8 cellular contexts compared by ENCODE assay signal in the genomic region with DNA sequence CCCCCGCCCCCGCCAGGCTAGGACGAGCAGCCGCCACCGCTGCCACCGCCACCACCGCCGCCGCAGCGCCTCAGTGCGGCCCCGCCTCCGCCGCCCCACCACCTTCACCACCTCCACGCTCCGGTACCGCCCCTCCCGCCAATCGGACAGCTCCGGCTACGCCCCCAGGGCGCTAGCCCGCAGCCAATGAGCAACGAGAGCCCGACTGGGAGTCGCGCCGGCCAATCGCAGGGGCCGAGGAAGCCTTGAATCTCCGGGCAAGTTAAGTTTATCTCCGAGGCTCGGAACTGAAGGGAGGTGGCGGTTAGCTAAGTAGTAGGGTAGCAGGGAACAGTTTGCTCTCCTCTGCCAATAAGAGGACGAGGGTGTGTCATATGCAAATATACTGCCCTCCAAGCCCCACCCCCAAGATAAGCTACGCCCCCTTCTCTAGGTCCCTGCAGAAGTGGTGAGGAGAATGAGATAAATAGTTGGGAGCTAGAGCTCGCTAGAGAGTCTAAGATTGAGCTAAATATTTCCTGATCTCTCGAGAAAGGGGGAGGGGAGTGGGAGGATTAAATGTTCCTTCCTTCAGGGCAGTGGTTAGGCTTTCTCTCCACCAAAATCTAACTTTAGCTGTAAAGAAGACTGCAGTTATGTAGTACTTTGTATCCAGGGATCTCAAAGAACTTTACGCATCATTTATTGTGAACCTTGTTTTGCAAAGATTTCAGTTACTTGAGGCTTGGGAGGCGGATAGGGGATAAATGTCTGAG. TPM values are rescaled to one million over a fixed set of nuclear protein-coding genes. Genes with fewer than 3 reads are reported as not detected.
DNase-seq lines count a peak whose midpoint lies in the region; ATAC-seq and TF ChIP-seq lines count a peak whose summit lies in the region.

A gene with protein sequence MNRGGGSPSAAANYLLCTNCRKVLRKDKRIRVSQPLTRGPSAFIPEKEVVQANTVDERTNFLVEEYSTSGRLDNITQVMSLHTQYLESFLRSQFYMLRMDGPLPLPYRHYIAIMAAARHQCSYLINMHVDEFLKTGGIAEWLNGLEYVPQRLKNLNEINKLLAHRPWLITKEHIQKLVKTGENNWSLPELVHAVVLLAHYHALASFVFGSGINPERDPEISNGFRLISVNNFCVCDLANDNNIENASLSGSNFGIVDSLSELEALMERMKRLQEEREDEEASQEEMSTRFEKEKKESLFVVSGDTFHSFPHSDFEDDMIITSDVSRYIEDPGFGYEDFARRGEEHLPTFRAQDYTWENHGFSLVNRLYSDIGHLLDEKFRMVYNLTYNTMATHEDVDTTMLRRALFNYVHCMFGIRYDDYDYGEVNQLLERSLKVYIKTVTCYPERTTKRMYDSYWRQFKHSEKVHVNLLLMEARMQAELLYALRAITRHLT (minus strand): TSS at position 77 of the 755 bp plus-strand sequence. CDS start 342 bp downstream, outside the sequence.

- H3K27ac Mint-ChIP-seq in CD8-positive, alpha-beta memory T cell: peak within 1 kb of the TSS; percentile 83 to 98 (median 89)

- H3K4me3 Mint-ChIP-seq in CD8-positive, alpha-beta memory T cell: peak within 1 kb of the TSS in 6 of 7 donors; percentile 90 to 97 (median 94)

- no peaks in the 10 kb centered on the region for H3K9me3 ChIP-seq in CD8-positive, alpha-beta memory T cell (ENCODE audit: low read length)
- H3K9me3 ChIP-seq in lung (ENCODE audit: control insufficient read depth in 2 of 2, insufficient read depth in 1 of 2, low read length in 1 of 2): no peaks in the 10 kb centered on the region

- CTCF ChIA-PET in CD8-positive, alpha-beta memory T cell (lab: Charles Lee): interaction anchor here (0.8 to 2.5 kb wide), 17 partner anchors 13 to 481 kb away, joined by 3 to 24 read pairs (median 4); partner anchors contain the start of gene ENDOD1

- H3K36me3 ChIP-seq in CD8-positive, alpha-beta memory T cell (ENCODE audit: insufficient read depth, low read length): no peaks in the 10 kb centered on the region
- no peaks in the 10 kb centered on the region for H3K36me3 ChIP-seq in lung (ENCODE audit: control insufficient read depth in 2 of 2, insufficient read depth in 2 of 2, low read length in 2 of 2)

- peak; percentile 98 to 99 (median 99) for DNase-seq in CD8-positive, alpha-beta memory T cell
- DNase-seq in HS-27A (ENCODE audit: low read depth) (peak; percentile 74), NOMO-1 (lab: John Stamatoyannopoulos, UW; ENCODE audit: unreplicated experiment in 2 of 2) (peak; percentile 99 to 100), lung (ENCODE audit: low spot score) (peak; percentile 99)
- DNase-seq in activated CD8-positive, alpha-beta memory T cell treated with anti-CD3 and anti-CD28 coated beads for 24 hours: peak; percentile 97
- peak; percentile 97 for DNase-seq in effector CD8-positive, alpha-beta T cell (lab: John Stamatoyannopoulos, UW)
- peak; percentile 96 to 98 (median 97) for DNase-seq in stimulated activated CD4-positive, alpha-beta T cell treated with anti-CD3 and anti-CD28 coated beads, TNF-alpha, amount 100 ng/mL, for 24 hours (ENCODE audit: low read depth in 3 of 3)

- WGBS in lung, 2 donors: 0 to 1% methylated on average over 34 to 40 of the region's 40 CpGs

- no peaks in the 10 kb centered on the region for H3K9me3 Mint-ChIP-seq in CD8-positive, alpha-beta memory T cell

- H3K36me3 Mint-ChIP-seq in CD8-positive, alpha-beta memory T cell: peaks cover 0 to 9% (median 0%) of the 10 kb centered on the region in 3 donors

- peaks cover 24% of the 10 kb centered on the region for H3K4me1 ChIP-seq in CD8-positive, alpha-beta memory T cell (ENCODE audit: insufficient read depth, low read length)
- H3K4me1 ChIP-seq in lung (ENCODE audit: control insufficient read depth in 2 of 2, insufficient read depth in 2 of 2, low read length in 2 of 2): no peaks in the 10 kb centered on the region

- H3K27ac ChIP-seq in CD8-positive, alpha-beta memory T cell (ENCODE audit: low read depth, low read length): peak within 1 kb of the TSS; percentile 60
- H3K27ac ChIP-seq in lung (ENCODE audit: low read depth in 1 of 2, low read length in 1 of 2): peak within 1 kb of the TSS; percentile 34 to 84

- H3K27me3 Mint-ChIP-seq in CD8-positive, alpha-beta memory T cell: no peaks in the 10 kb centered on the region

- TF ChIP-seq CTCF in lung (IDR thresholded peaks at IDR 0.05; ENCODE audit: control extremely low read depth, extremely low read depth): no peak

- ATAC-seq in GM19468 (IDR thresholded peaks at IDR 0.05; ENCODE audit: extremely low read depth, unreplicated experiment): peak; percentile 96
- ATAC-seq in lung (ENCODE audit: insufficient read depth, low FRiP score): peak; percentile 96

- POLR2A ChIA-PET in CD8-positive, alpha-beta memory T cell (lab: Charles Lee): interaction anchor here (0.6 to 2.6 kb wide), 16 partner anchors 14 to 1490 kb away, joined by 3 to 25 read pairs (median 4); partner anchors contain the start of genes C11orf54, CCDC82, CEP57 and ENDOD1

- H3K4me3 ChIP-seq in CD8-positive, alpha-beta memory T cell (ENCODE audit: low read length): peak within 1 kb of the TSS; percentile 68
- peak within 1 kb of the TSS; percentile 78 for H3K4me3 ChIP-seq in lung

- peaks cover 41 to 50% (median 49%) of the 10 kb centered on the region in 3 donors for H3K4me1 Mint-ChIP-seq in CD8-positive, alpha-beta memory T cell

- H3K27me3 ChIP-seq in CD8-positive, alpha-beta memory T cell (ENCODE audit: insufficient read depth, low read length, poor library complexity, severe bottlenecking): no peaks in the 10 kb centered on the region
- H3K27me3 ChIP-seq in lung (ENCODE audit: control insufficient read depth, insufficient read depth): no peaks in the 10 kb centered on the region

RNA-seq across cellular contexts. Expression of the gene that starts here (rescaled TPM):
- total RNA-seq in CD8-positive, alpha-beta memory T cell: 10 to 100 TPM; 18.8 to 19.7 TPM
- polyA plus RNA-seq in CD8-positive, alpha-beta memory T cell: 2.1 TPM
- total RNA-seq in lung: 10 to 100 TPM; 35.3 to 73.3 TPM
- polyA plus RNA-seq in lung: 1 to 10 TPM; 4.0 to 4.8 TPM

Comparison
In these comparisons a context has a peak if more than half of its experiments do, and no peak if none do; other contexts are left out.
1. Peak in every context shown above with its lines: DNase-seq, ATAC-seq, H3K4me3 ChIP-seq and H3K27ac ChIP-seq.